ENCODE assay signal across 14 cellular contexts in genomic region chr16:87319011-87319410, GRCh38. TPM values are rescaled to one million over a fixed set of nuclear protein-coding genes. Genes with fewer than 3 reads are reported as not detected.
DNase-seq lines count a peak whose midpoint lies in the region; ATAC-seq, FAIRE-seq and TF ChIP-seq lines count a peak whose summit lies in the region.
"Had no signal": no experiment of that assay in that cellular context is flagged by ENCODE, and none has a peak within 500 bp of the region (broad histone marks: within the 10 kb centered on the region; RNA-seq: fewer than 3 reads in every experiment).

No MANE protein-coding gene starts in this region.

- H3K4me1 ChIP-seq in Loucy (ENCODE audit: insufficient read depth, low read length, poor library complexity, severe bottlenecking) (peaks cover 20% of the 10 kb centered on the region), GM12878 (ENCODE audit: control insufficient read depth, insufficient read depth, low read length) (peaks cover 12% of the 10 kb centered on the region), osteoblast (ENCODE audit: insufficient read depth, low read length) (peaks cover 9% of the 10 kb centered on the region)

- CTCF ChIA-PET in activated CD4-positive, alpha-beta T cell treated with anti-CD3 and anti-CD28 coated beads, Interleukin-2, amount 10 ng/mL, durations not matched to agents 7 days and 5 days (lab: Charles Lee), result interaction anchor here (0.6 to 4.2 kb wide), 5 partner anchors 11 to 169 kb away, joined by 3 to 21 read pairs (median 4); no protein-coding TSS in a partner anchor
- CTCF ChIA-PET in GM12878 (lab: Yijun Ruan, JAX), result interaction anchor here (1.1 to 3.9 kb wide), 4 partner anchors 55 to 75 kb away, joined by 4 to 15 read pairs (median 4); no protein-coding TSS in a partner anchor

- RAD21 ChIA-PET in GM12878 (lab: Charles Lee; ENCODE audit: unreplicated experiment), result interaction anchor here (1.0 to 3.3 kb wide), 2 partner anchors 62 to 65 kb away, joined by 3 to 16 read pairs; partner anchors contain the start of gene FBXO31

- peaks cover 21% of the 10 kb centered on the region for H3K4me1 Mint-ChIP-seq in activated CD4-positive, alpha-beta T cell treated with anti-CD3 and anti-CD28 coated beads, Interleukin-2, amount 10 ng/mL, durations not matched to agents 7 days and 5 days

- H3K27me3 ChIP-seq in Loucy (ENCODE audit: insufficient read depth, low read length, poor library complexity, severe bottlenecking), result peaks cover 7% of the 10 kb centered on the region
- H3K27me3 ChIP-seq in GM12878 (replicated peaks in 1 of 2; ENCODE audit: control insufficient read depth in 2 of 2, insufficient read depth in 2 of 2, low read length in 1 of 2), result no peaks in the 10 kb centered on the region
- H3K27me3 ChIP-seq in osteoblast (ENCODE audit: insufficient read depth, low read length), result no peaks in the 10 kb centered on the region
- H3K27me3 ChIP-seq: adrenal gland had no signal

- intact Hi-C loops in GM12878 (cut with micrococcal nuclease; ENCODE audit: unreplicated experiment), result loop anchor here (10.0 kb wide), 1 partner anchor 316 kb away; no protein-coding TSS in a partner anchor

- H3K9me3 ChIP-seq in Loucy (ENCODE audit: insufficient read depth, low read depth, low read length) (no peaks in the 10 kb centered on the region), GM12878 (replicated peaks; ENCODE audit: control insufficient read depth, insufficient read depth, low read length) (no peaks in the 10 kb centered on the region), osteoblast (ENCODE audit: low read depth, low read length) (no peaks in the 10 kb centered on the region)
- H3K9me3 ChIP-seq: adrenal gland, SK-N-SH had no signal

- no TSS peak for BruUV-seq in GM12878 (replicated peaks; lab: Mats Ljungman, UMichigan)

- H3F3A ChIP-seq in Loucy (ENCODE audit: low read depth), result no peaks in the 10 kb centered on the region

- POLR2A ChIA-PET in activated CD4-positive, alpha-beta T cell treated with anti-CD3 and anti-CD28 coated beads, Interleukin-2, amount 10 ng/mL, durations not matched to agents 7 days and 5 days (lab: Charles Lee), result no interaction called here
- POLR2A ChIA-PET in GM12878 (lab: Charles Lee), result interaction anchor here (0.6 to 2.9 kb wide), 4 partner anchors 50 to 74 kb away, joined by 3 to 19 read pairs (median 4); partner anchors contain the start of gene FBXO31

- H3K9me2 ChIP-seq in Loucy (replicated peaks; ENCODE audit: low read depth, low read length), result no peaks in the 10 kb centered on the region
- H3K9me2 ChIP-seq: SK-N-SH had no signal

- in situ Hi-C loops in GM12878 (cut with MboI), result no loop called here

- H3K36me3 ChIP-seq in Loucy (ENCODE audit: insufficient read depth, low read length), result no peaks in the 10 kb centered on the region
- H3K36me3 ChIP-seq in GM12878 (ENCODE audit: control insufficient read depth in 2 of 2, insufficient read depth in 2 of 2, low read length in 1 of 2), result no peaks in the 10 kb centered on the region
- H3K36me3 ChIP-seq in osteoblast (ENCODE audit: insufficient read depth, low read length), result no peaks in the 10 kb centered on the region
- H3K36me3 ChIP-seq: adrenal gland had no signal

- H3K4me3 ChIP-seq in Loucy (ENCODE audit: low read length, poor library complexity, severe bottlenecking) (peak overlapping the region; percentile 86), GM12878 (no peak overlapping the region), osteoblast (ENCODE audit: insufficient read depth, low read length) (no peak overlapping the region)

- H3K79me2 ChIP-seq in Loucy (ENCODE audit: insufficient read depth, low read length) (peaks cover 19% of the 10 kb centered on the region), GM12878 (ENCODE audit: control insufficient read depth, insufficient read depth, low read length) (peaks cover 16% of the 10 kb centered on the region), osteoblast (ENCODE audit: insufficient read depth, low read length) (peaks cover 18% of the 10 kb centered on the region)

- SMC1A ChIA-PET in GM12878 (lab: Charles Lee; ENCODE audit: uncharacterized antibody, unreplicated experiment), result interaction anchor here (1.1 kb wide), 2 partner anchors 11 to 68 kb away, joined by 3 to 4 read pairs; no protein-coding TSS in a partner anchor

- peak overlapping the region; percentile 92 for H3K4me3 Mint-ChIP-seq in activated CD4-positive, alpha-beta T cell treated with anti-CD3 and anti-CD28 coated beads, Interleukin-2, amount 10 ng/mL, durations not matched to agents 7 days and 5 days

- H4K20me1 ChIP-seq in Loucy (ENCODE audit: insufficient read depth, low read length, poor library complexity, severe bottlenecking) (no peaks in the 10 kb centered on the region), GM12878 (ENCODE audit: control insufficient read depth, insufficient read depth) (no peaks in the 10 kb centered on the region), osteoblast (ENCODE audit: insufficient read depth, low read length) (no peaks in the 10 kb centered on the region)

- H3K4me2 ChIP-seq in Loucy (ENCODE audit: low read depth, low read length, poor library complexity, severe bottlenecking), result peak overlapping the region; percentile 90
- H3K4me2 ChIP-seq in GM12878 (ENCODE audit: control insufficient read depth, insufficient read depth), result peak overlapping the region; percentile 94; the same call in 1 of the 2 replicates
- no peak overlapping the region for H3K4me2 ChIP-seq in osteoblast (ENCODE audit: insufficient read depth, low read length)

- TF ChIP-seq RAD21 in GM12878 (IDR thresholded peaks at IDR 0.05; ENCODE audit: insufficient read depth, low read depth, low read length), result no peak

- no peak for TF ChIP-seq POLR2A in GM12878 (IDR thresholded peaks at IDR 0.05; ENCODE audit: low read depth, low read length)

- H3K36me3 Mint-ChIP-seq in activated CD4-positive, alpha-beta T cell treated with anti-CD3 and anti-CD28 coated beads, Interleukin-2, amount 10 ng/mL, durations not matched to agents 7 days and 5 days (ENCODE audit: low read depth), result peaks cover 16% of the 10 kb centered on the region

- TF ChIP-seq EP300 in GM12878 (IDR thresholded peaks at IDR 0.05; ENCODE audit: borderline replicate concordance in 1 of 2, control insufficient read depth in 1 of 2, low read depth in 2 of 2, low read length in 2 of 2), result no peak

- H3K9me3 Mint-ChIP-seq in activated CD4-positive, alpha-beta T cell treated with anti-CD3 and anti-CD28 coated beads, Interleukin-2, amount 10 ng/mL, durations not matched to agents 7 days and 5 days, result no peaks in the 10 kb centered on the region

- TF ChIP-seq CTCF in Loucy (conservative IDR thresholded peaks at IDR 0.05; ENCODE audit: low read length) (no peak), GM12878 (IDR thresholded peaks at IDR 0.05 in 2 of 3, conservative IDR thresholded peaks at IDR 0.05 in 1 of 3; ENCODE audit: control insufficient read depth in 2 of 3, extremely low read depth in 1 of 3, insufficient read depth in 1 of 3, low read depth in 3 of 3, low read length in 3 of 3) (no peak), osteoblast (IDR thresholded peaks at IDR 0.05; ENCODE audit: extremely low read depth, low read depth, low read length) (no peak)

- no peak for FAIRE-seq in GM12878 (lab: Jason Lieb, UNC)

- H3K27ac Mint-ChIP-seq in activated CD4-positive, alpha-beta T cell treated with anti-CD3 and anti-CD28 coated beads, Interleukin-2, amount 10 ng/mL, durations not matched to agents 7 days and 5 days, result no peak overlapping the region

- H3K9ac ChIP-seq in Loucy (ENCODE audit: low read depth, low read length, poor library complexity, severe bottlenecking), result peak overlapping the region; percentile 99
- H3K9ac ChIP-seq in GM12878 (ENCODE audit: control insufficient read depth, insufficient read depth, low read length), result peak overlapping the region; percentile 99; the same call in 1 of the 2 replicates

- H3K27me3 Mint-ChIP-seq in activated CD4-positive, alpha-beta T cell treated with anti-CD3 and anti-CD28 coated beads, Interleukin-2, amount 10 ng/mL, durations not matched to agents 7 days and 5 days, result no peaks in the 10 kb centered on the region

- no peak for ATAC-seq in GM12878

- H3K27ac ChIP-seq in GM12878 (ENCODE audit: control insufficient read depth, insufficient read depth), result no peak overlapping the region
- peak overlapping the region; percentile 96 for H3K27ac ChIP-seq in osteoblast (ENCODE audit: low read depth, low read length)

- no peak for DNase-seq in activated CD4-positive, alpha-beta T cell treated with anti-CD3 and anti-CD28 coated beads, Interleukin-2, amount 10 ng/mL, durations not matched to agents 7 days and 5 days
- DNase-seq in activated CD4-positive, alpha-beta T cell treated with anti-CD3 and anti-CD28 coated beads, Interleukin-2, amount 50 U/mL, for 1 hour, result no peak
- DNase-seq in GM12878 (ENCODE audit: low read depth, low spot score), result no peak
- DNase-seq in osteoblast (ENCODE audit: insufficient read length, low spot score, missing footprints), result peak; percentile 9
- no peak for DNase-seq in stimulated activated CD4-positive, alpha-beta T cell treated with anti-CD3 and anti-CD28 coated beads, Interleukin-4, amount 100 ng/mL, for 4 hours
- no peak for DNase-seq in NCI-H748 (lab: John Stamatoyannopoulos, UW; ENCODE audit: unreplicated experiment)
- no peak for DNase-seq in T-helper 9 cell
- DNase-seq: adrenal gland, DMS79 treated with DMSO at 0.1 percent for 48 hours, islet precursor cell, NCI-H1105, NCI-H524 treated with DMSO at 0.1 percent for 48 hours, SK-N-SH had no signal

- H2AFZ ChIP-seq in Loucy (ENCODE audit: low read length), result no peak overlapping the region
- no peak overlapping the region for H2AFZ ChIP-seq in GM12878 (ENCODE audit: control insufficient read depth, low read depth, low read length)
- no peak overlapping the region for H2AFZ ChIP-seq in osteoblast (ENCODE audit: low read length)

RNA-seq across cellular contexts. Expression of gene C16orf95, which starts 1.8 kb away (rescaled TPM):
- total RNA-seq in activated CD4-positive, alpha-beta T cell treated with anti-CD3 and anti-CD28 coated beads, Interleukin-2, amount 10 ng/mL, durations not matched to agents 7 days and 5 days, result 1 to 10 TPM; 7.3 to 9.2 TPM
- 8.1 and 8.3 TPM in 2 replicates for total RNA-seq in GM12878 (2013; cell fraction: nucleolus; rRNA removed)
- 4.7 and 7.2 TPM in 2 replicates for total RNA-seq in GM12878 (2014; rRNA removed)
- total RNA-seq in GM12878 (2014; rRNA removed; fragmentation: Illumina TruSeq; extraction: Trizol), result 3.4 TPM in 2 replicates
- 10.5 and 11.7 TPM in 2 replicates for total RNA-seq in GM12878 (2021)
- 3.7 TPM for polyA plus RNA-seq in GM12878 (2011; ENCODE audit: low read depth)
- polyA plus RNA-seq in GM12878 (2011; rRNA removed), result 1.8 and 4.8 TPM in 2 replicates
- 6.5 and 8.2 TPM in 2 replicates for polyA plus RNA-seq in GM12878 (2011; cell fraction: cytosol; rRNA removed)
- polyA plus RNA-seq in GM12878 (2011; cell fraction: nucleus; rRNA removed), result 6.8 and 10.2 TPM in 2 replicates
- 7.1 and 7.5 TPM in 2 replicates for polyA plus RNA-seq in GM12878 (2012)
- 1.0 and 1.5 TPM in 2 replicates for polyA plus RNA-seq in GM12878 (2014; fragmentation: Illumina TruSeq; extraction: Trizol)
- polyA plus RNA-seq in GM12878 (2014; fragmentation: Nextera tagmentation; extraction: Ambion mirVana), result 1 to 10 TPM in 1 of 2 experiments, under 1 TPM in 1; 0.90 to 4.8 TPM
- polyA plus RNA-seq in GM12878 (2014; rRNA removed), result 6.2 and 8.1 TPM in 2 replicates
- polyA plus RNA-seq in GM12878 (2016; fragmentation: Nextera tagmentation; extraction: Ambion mirVana), result 10 to 100 TPM; 19.5 to 22.7 TPM
- 2.7 and 3.4 TPM in 2 replicates for polyA minus RNA-seq in GM12878 (2011; rRNA and poly(A)+ RNA removed)
- not detected in 2 replicates for polyA minus RNA-seq in GM12878 (2011; cell fraction: cytosol; rRNA and poly(A)+ RNA removed)
- polyA minus RNA-seq in GM12878 (2011; cell fraction: nucleus; rRNA and poly(A)+ RNA removed), result 4.1 and 4.9 TPM in 2 replicates
- 4.0 and 4.4 TPM in 2 replicates for total RNA-seq in osteoblast
